8 cellular contexts compared by ENCODE assay signal in the genomic region with DNA sequence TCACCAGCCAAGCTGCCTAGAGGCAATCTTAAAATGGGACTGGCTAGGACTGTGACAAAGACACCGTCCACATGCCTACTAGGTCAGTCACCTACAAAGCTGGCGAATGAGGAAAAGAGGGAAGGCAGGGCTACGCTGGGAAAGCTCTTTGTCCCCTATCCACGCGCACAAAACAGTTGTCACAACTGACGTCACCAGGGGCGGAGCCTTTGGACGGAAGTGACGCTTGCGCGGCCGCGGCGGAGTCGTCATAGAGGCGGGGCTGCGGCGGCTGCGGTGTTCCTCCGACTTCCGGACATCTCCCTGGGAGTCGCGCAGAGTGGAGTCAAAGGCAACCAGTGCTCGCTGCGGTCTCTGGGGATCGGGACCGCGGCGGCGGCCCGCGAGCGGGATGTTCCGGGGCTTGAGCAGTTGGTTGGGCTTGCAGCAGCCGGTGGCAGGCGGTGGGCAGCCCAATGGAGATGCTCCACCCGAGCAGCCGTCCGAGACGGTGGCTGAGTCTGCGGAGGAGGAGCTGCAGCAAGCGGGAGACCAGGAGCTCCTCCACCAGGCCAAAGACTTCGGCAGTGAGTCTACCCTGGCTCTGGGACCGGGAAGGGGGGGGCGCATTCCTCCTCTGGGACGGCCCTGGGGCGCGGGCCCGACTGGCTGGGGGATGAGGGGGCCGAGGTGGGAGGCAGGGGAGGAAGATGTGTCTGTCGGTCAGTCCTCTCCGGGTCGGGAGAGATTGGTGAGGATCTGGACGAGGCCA. TPM values are rescaled to one million over a fixed set of nuclear protein-coding genes. Genes with fewer than 3 reads are reported as not detected.
DNase-seq lines count a peak whose midpoint lies in the region; ATAC-seq, FAIRE-seq and TF ChIP-seq lines count a peak whose summit lies in the region.

Gene SYAP1 (plus strand): TSS at position 279 of the 751 bp plus-strand sequence. CDS start 113 bp downstream, at position 392.

- TF ChIP-seq POLR2A in GM19099 (IDR thresholded peaks at IDR 0.05; ENCODE audit: extremely low read depth, insufficient read length, low read depth), result peak; percentile 95

- dilution Hi-C loops in keratinocyte (cut with MboI; ENCODE audit: extremely low pct_ligation_motif_present, low sequenced_read_pairs), result no loop called here

- FAIRE-seq in keratinocyte (lab: Jason Lieb, UNC), result peak; percentile 96

- H3K27me3 ChIP-seq in keratinocyte (ENCODE audit: control insufficient read depth, extremely low read depth, insufficient read depth, low read length), result no peaks in the 10 kb centered on the region

- peak within 1 kb of the TSS; percentile 96 for H3K27ac ChIP-seq in keratinocyte (ENCODE audit: control insufficient read depth, insufficient read depth, low read length)

- H4K20me1 ChIP-seq in keratinocyte (ENCODE audit: control insufficient read depth, extremely low read depth, insufficient read depth, low read length), result no peaks in the 10 kb centered on the region

- peak within 1 kb of the TSS; percentile 87 for H3K4me2 ChIP-seq in keratinocyte (ENCODE audit: control insufficient read depth, extremely low read depth, insufficient read depth, low read depth, low read length)

- peak within 1 kb of the TSS; percentile 96 for H3K9ac ChIP-seq in keratinocyte (ENCODE audit: control insufficient read depth, extremely low read depth, insufficient read depth, low read length)

- no peak for TF ChIP-seq CTCF in AG10803 (conservative IDR thresholded peaks at IDR 0.05; ENCODE audit: low read length)
- TF ChIP-seq CTCF in keratinocyte (optimal IDR thresholded peaks at IDR 0.05 in 1 of 3, IDR thresholded peaks at IDR 0.05 in 1 of 3, conservative IDR thresholded peaks at IDR 0.05 in 1 of 3; ENCODE audit: extremely low read depth in 1 of 3, insufficient read depth in 2 of 3, low read length in 3 of 3), result peak in 1 of 3 experiments; percentile 7

- H3K4me3 ChIP-seq in AG10803 (ENCODE audit: low read length) (peak within 1 kb of the TSS; percentile 74), keratinocyte (ENCODE audit: control insufficient read depth in 2 of 3, extremely low read depth in 1 of 3, insufficient read depth in 2 of 3, low read depth in 1 of 3, low read length in 3 of 3) (peak within 1 kb of the TSS; percentile 70 to 94 (median 92))

- peaks cover 46% of the 10 kb centered on the region for H3K79me2 ChIP-seq in keratinocyte (ENCODE audit: control insufficient read depth, insufficient read depth, low read length)

- ATAC-seq in HG03432 (IDR thresholded peaks at IDR 0.05; ENCODE audit: unreplicated experiment), result peak; percentile 100

- H2AFZ ChIP-seq in keratinocyte (ENCODE audit: control insufficient read depth, low read length), result peak within 1 kb of the TSS; percentile 95

- no peaks in the 10 kb centered on the region for H3K9me3 ChIP-seq in keratinocyte (ENCODE audit: control insufficient read depth, low read depth, low read length)

- no peaks in the 10 kb centered on the region for H3K9me1 ChIP-seq in keratinocyte (ENCODE audit: control insufficient read depth, extremely low read depth, insufficient read depth, low read length)

- H3K4me1 ChIP-seq in keratinocyte (ENCODE audit: control insufficient read depth, extremely low read depth, insufficient read depth, low read length), result peaks cover 7% of the 10 kb centered on the region

- DNase-seq in AG10803 (ENCODE audit: low read depth) (peak; percentile 94), NCI-H510A (lab: John Stamatoyannopoulos, UW) (peak; percentile 91), cerebellum (ENCODE audit: low spot score) (peak; percentile 89), keratinocyte (ENCODE audit: low read depth, low spot score) (peak; percentile 96)
- DNase-seq in activated CD4-positive, alpha-beta T cell treated with anti-CD3 and anti-CD28 coated beads for 1 hour, result peak; percentile 86
- peak; percentile 72 to 83 for DNase-seq in stimulated activated CD4-positive, alpha-beta T cell treated with anti-CD3 and anti-CD28 coated beads, Interleukin-15, amount 100 ng/mL, for 1 hour (ENCODE audit: low read depth in 1 of 2, low spot score in 1 of 2)

- peaks cover 0 to 4% of the 10 kb centered on the region in 2 experiments for H3K36me3 ChIP-seq in keratinocyte (ENCODE audit: control insufficient read depth in 2 of 2, extremely low read depth in 1 of 2, insufficient read depth in 2 of 2, low read length in 2 of 2)

RNA-seq across cellular contexts. Expression of gene SYAP1, which starts in this region (rescaled TPM):
- total RNA-seq in cerebellum, result 15.1 TPM
- polyA plus RNA-seq in keratinocyte, result 12.7 to 21.5 TPM (median 20.3 TPM) in 3 replicates
- polyA plus RNA-seq in keratinocyte (2011; ENCODE audit: low read depth), result 55.4 TPM
- polyA plus RNA-seq in keratinocyte (2011; cell fraction: cytosol; rRNA removed), result 16.0 and 18.3 TPM in 2 replicates
- 11.6 and 13.4 TPM in 2 replicates for polyA plus RNA-seq in keratinocyte (2011; cell fraction: nucleus; rRNA removed)
- 17.7 and 26.3 TPM in 2 replicates for polyA plus RNA-seq in keratinocyte (2012; ENCODE audit: low replicate concordance)
- 7.5 to 18.2 TPM (median 14.1 TPM) in 3 replicates for polyA minus RNA-seq in keratinocyte
- polyA minus RNA-seq in keratinocyte (2011; cell fraction: cytosol; rRNA and poly(A)+ RNA removed), result 19.8 TPM
- polyA minus RNA-seq in keratinocyte (2011; cell fraction: nucleus; rRNA and poly(A)+ RNA removed), result 8.0 and 13.1 TPM in 2 replicates

Comparison
In these comparisons a context has a peak if more than half of its experiments do, and no peak if none do; other contexts are left out.
1. Peak in every context shown above with its lines: DNase-seq, ATAC-seq, H3K4me3 ChIP-seq and H3K27ac ChIP-seq.